10 cellular contexts compared by ENCODE assay signal in the genomic region with DNA sequence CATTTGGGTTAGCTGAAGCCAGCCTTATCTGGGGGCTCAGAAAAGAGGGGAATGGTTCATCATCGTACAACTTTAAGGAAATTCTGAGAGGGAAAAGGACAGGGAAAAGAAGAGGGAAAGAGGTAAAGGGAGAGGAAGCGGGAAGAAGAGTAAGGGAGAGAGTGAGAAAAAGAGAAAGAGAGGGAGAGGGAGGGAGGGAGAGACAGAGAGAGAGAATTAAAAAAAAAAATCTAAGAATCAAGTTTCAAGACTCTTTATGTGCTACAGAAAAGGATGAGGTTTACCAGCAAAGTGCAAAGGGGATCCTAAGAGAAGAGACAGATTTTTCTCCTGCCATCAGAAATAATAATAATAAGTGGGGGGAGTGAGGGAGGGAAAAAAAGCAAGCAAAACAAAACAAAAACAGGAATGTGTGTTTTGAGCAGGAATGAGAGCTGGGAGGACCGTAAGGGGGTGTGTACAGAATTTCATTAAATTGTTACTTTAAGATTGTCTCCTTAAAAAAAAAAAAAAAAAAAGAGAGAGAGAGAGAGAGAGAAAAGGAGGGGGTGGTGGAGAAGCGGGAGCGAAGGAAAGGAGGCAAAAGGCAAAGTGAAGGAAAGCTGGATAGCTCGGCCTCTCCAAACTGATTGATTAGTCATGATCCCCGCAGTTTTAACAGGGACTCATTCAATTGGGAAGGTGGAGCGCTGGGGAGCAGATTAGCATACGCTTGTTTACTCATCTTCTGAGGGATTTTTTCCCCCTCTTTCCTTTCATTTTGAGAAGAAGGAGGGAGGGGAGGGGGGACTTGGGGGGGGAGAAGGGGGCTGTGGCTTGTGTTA. TPM values are rescaled to one million over a fixed set of nuclear protein-coding genes. Genes with fewer than 3 reads are reported as not detected.
DNase-seq lines count a peak whose midpoint lies in the region; ATAC-seq and TF ChIP-seq lines count a peak whose summit lies in the region.
"Had no signal": no experiment of that assay in that cellular context is flagged by ENCODE, and none has a peak within 500 bp of the region (broad histone marks: within the 10 kb centered on the region; RNA-seq: fewer than 3 reads in every experiment).

No MANE protein-coding gene starts in this region.

- DNase-seq in activated T-cell treated with anti-CD3 and anti-CD28 coated beads, Interleukin-2, amount 50 U/mL, for 72 hours: no peak
- DNase-seq in activated T-cell treated with anti-CD3 and anti-CD28 coated beads for 4 hours (no peak), breast epithelium (ENCODE audit: low spot score in 2 of 2) (no peak), left lung (no peak), type B pancreatic cell (ENCODE audit: extremely low spot score, unreplicated experiment) (no peak), middle frontal gyrus (ENCODE audit: extremely low spot score, low spot score) (no peak)
- no peak for DNase-seq in activated T-cell treated with anti-CD3 and anti-CD28 coated beads, Interleukin-2, amount 50 U/mL, for 4 hours
- no peak for DNase-seq in activated CD4-positive, alpha-beta T cell treated with anti-CD3 and anti-CD28 coated beads, Interleukin-2, amount 50 U/mL, for 4 hours
- DNase-seq: T-helper 1 cell had no signal

- H3K4me3 Mint-ChIP-seq in activated T-cell treated with anti-CD3 and anti-CD28 coated beads, Interleukin-2, amount 50 U/mL, for 72 hours: peak overlapping the region; percentile 20 to 79
- H3K4me3 Mint-ChIP-seq in type B pancreatic cell: peak overlapping the region; percentile 90
- no peak overlapping the region for H3K4me3 Mint-ChIP-seq in activated T-cell treated with anti-CD3 and anti-CD28 coated beads, Interleukin-2, amount 50 U/mL, for 4 hours

- intact Hi-C loops in breast epithelium (cut with DNase I; ENCODE audit: low total_unique reads): no loop called here
- intact Hi-C loops in left lung (cut with DNase I): loop anchor here in 1 of 2 donors (5.0 to 10.0 kb wide), 2 partner anchors 419 to 458 kb away; no protein-coding TSS in a partner anchor

- peak overlapping the region; percentile 52 to 78 (median 58) for H3K4me3 ChIP-seq in breast epithelium
- peak overlapping the region; percentile 13 to 16 for H3K4me3 ChIP-seq in left lung

- TF ChIP-seq CTCF in breast epithelium (IDR thresholded peaks at IDR 0.05): no peak
- no peak for TF ChIP-seq CTCF in left lung (IDR thresholded peaks at IDR 0.05)
- no peak for TF ChIP-seq CTCF in type B pancreatic cell (conservative IDR thresholded peaks at IDR 0.05)

- H3K27me3 Mint-ChIP-seq in activated T-cell treated with anti-CD3 and anti-CD28 coated beads, Interleukin-2, amount 50 U/mL, for 72 hours (ENCODE audit: low read depth): peaks cover 65% of the 10 kb centered on the region
- peaks cover 82% of the 10 kb centered on the region for H3K27me3 Mint-ChIP-seq in type B pancreatic cell
- peaks cover 54% of the 10 kb centered on the region for H3K27me3 Mint-ChIP-seq in activated T-cell treated with anti-CD3 and anti-CD28 coated beads, Interleukin-2, amount 50 U/mL, for 4 hours (ENCODE audit: low read depth)

- no peak overlapping the region for H3K27ac ChIP-seq in breast epithelium
- H3K27ac ChIP-seq in left lung: peak overlapping the region in 1 of 2 donors; percentile 20
- H3K27ac ChIP-seq: C4-2B had no signal

- H3K9me3 ChIP-seq in breast epithelium (no peaks in the 10 kb centered on the region), left lung (no peaks in the 10 kb centered on the region)

- H3K27ac Mint-ChIP-seq in activated T-cell treated with anti-CD3 and anti-CD28 coated beads, Interleukin-2, amount 50 U/mL, for 72 hours: no peak overlapping the region
- H3K27ac Mint-ChIP-seq in type B pancreatic cell: peak overlapping the region; percentile 37

- peaks cover 18% of the 10 kb centered on the region for H3K4me1 Mint-ChIP-seq in activated T-cell treated with anti-CD3 and anti-CD28 coated beads, Interleukin-2, amount 50 U/mL, for 72 hours (ENCODE audit: low read depth)
- peaks cover 41% of the 10 kb centered on the region for H3K4me1 Mint-ChIP-seq in type B pancreatic cell (ENCODE audit: unreplicated experiment)
- peaks cover 6% of the 10 kb centered on the region for H3K4me1 Mint-ChIP-seq in activated T-cell treated with anti-CD3 and anti-CD28 coated beads, Interleukin-2, amount 50 U/mL, for 4 hours (ENCODE audit: low read depth)

- no peaks in the 10 kb centered on the region for H3K9me3 Mint-ChIP-seq in activated T-cell treated with anti-CD3 and anti-CD28 coated beads, Interleukin-2, amount 50 U/mL, for 72 hours
- H3K9me3 Mint-ChIP-seq in type B pancreatic cell: no peaks in the 10 kb centered on the region
- H3K9me3 Mint-ChIP-seq in activated T-cell treated with anti-CD3 and anti-CD28 coated beads, Interleukin-2, amount 50 U/mL, for 4 hours: no peaks in the 10 kb centered on the region

- TF ChIP-seq POLR2A in breast epithelium (IDR thresholded peaks at IDR 0.05): no peak

- H3K4me1 ChIP-seq in breast epithelium (no peaks in the 10 kb centered on the region), left lung (peaks cover 0 to 3% of the 10 kb centered on the region in 2 donors)

- peaks cover 0 to 4% of the 10 kb centered on the region in 2 donors for H3K36me3 Mint-ChIP-seq in activated T-cell treated with anti-CD3 and anti-CD28 coated beads, Interleukin-2, amount 50 U/mL, for 72 hours (ENCODE audit: insufficient read depth in 2 of 2)
- H3K36me3 Mint-ChIP-seq in type B pancreatic cell: no peaks in the 10 kb centered on the region
- no peaks in the 10 kb centered on the region for H3K36me3 Mint-ChIP-seq in activated T-cell treated with anti-CD3 and anti-CD28 coated beads, Interleukin-2, amount 50 U/mL, for 4 hours (ENCODE audit: insufficient read depth)

- no peaks in the 10 kb centered on the region for H3K36me3 ChIP-seq in breast epithelium
- no peaks in the 10 kb centered on the region for H3K36me3 ChIP-seq in left lung

- ATAC-seq in activated T-cell treated with anti-CD3 and anti-CD28 coated beads, Interleukin-2, amount 50 U/mL, for 72 hours (replicated peaks in 1 of 2): no peak
- ATAC-seq in left lung: no peak
- ATAC-seq in activated T-cell treated with anti-CD3 and anti-CD28 coated beads, Interleukin-2, amount 50 U/mL, for 4 hours: no peak

- H3K27me3 ChIP-seq in breast epithelium: peaks cover 0 to 4% of the 10 kb centered on the region in 2 donors
- H3K27me3 ChIP-seq in left lung: peaks cover 6 to 76% of the 10 kb centered on the region in 2 donors

RNA-seq across cellular contexts. Expression of a gene that starts 0.4 kb away (rescaled TPM):
- total RNA-seq in activated T-cell treated with anti-CD3 and anti-CD28 coated beads, Interleukin-2, amount 50 U/mL, for 72 hours: not detected
- total RNA-seq in breast epithelium (1 to 10 TPM; 2.6 to 3.4 (median 3.4) TPM), left lung (1 to 10 TPM; 4.3 to 9.8 TPM), type B pancreatic cell (ENCODE audit: low replicate concordance) (1.2 and 11.0 TPM in 2 replicates)
- total RNA-seq in activated T-cell treated with anti-CD3 and anti-CD28 coated beads, Interleukin-2, amount 50 U/mL, for 4 hours: under 1 TPM in 2 of 3 donors, not detected in 1; 0.22 to 0.28 TPM
